8 cellular contexts compared by ENCODE assay signal in the genomic region with DNA sequence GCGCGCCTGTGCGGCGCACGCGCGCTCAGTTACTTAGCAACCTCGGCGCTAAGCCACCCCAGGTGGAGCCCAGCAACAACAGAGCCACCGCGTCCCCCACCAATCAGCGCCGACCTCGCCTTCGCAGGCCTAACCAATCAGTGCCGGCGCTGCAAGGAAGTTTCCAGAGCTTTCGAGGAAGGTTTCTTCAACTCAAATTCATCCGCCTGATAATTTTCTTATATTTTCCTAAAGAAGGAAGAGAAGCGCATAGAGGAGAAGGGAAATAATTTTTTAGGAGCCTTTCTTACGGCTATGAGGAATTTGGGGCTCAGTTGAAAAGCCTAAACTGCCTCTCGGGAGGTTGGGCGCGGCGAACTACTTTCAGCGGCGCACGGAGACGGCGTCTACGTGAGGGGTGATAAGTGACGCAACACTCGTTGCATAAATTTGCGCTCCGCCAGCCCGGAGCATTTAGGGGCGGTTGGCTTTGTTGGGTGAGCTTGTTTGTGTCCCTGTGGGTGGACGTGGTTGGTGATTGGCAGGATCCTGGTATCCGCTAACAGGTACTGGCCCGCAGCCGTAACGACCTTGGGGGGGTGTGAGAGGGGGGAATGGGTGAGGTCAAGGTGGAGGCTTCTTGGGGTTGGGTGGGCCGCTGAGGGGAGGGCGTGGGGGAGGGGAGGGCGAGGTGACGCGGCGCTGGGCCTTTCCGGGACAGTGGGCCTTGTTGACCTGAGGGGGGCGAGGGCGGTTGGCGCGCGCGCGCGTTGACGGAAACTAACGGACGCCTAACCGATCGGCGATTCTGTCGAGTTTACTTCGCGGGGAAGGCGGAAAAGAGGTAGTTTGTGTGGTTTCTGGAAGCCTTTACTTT. TPM values are rescaled to one million over a fixed set of nuclear protein-coding genes. Genes with fewer than 3 reads are reported as not detected.
A peak's percentile ranks its signal among the peaks of the same experiment; 100 is the strongest.
DNase-seq lines count a peak whose midpoint lies in the region; ATAC-seq and TF ChIP-seq lines count a peak whose summit lies in the region.

UBB (plus strand) TSS at position 452 of the 856 bp plus-strand sequence. CDS start 817 bp downstream, outside the sequence.

- H3K9me3 ChIP-seq in DND-41 (ENCODE audit: insufficient read depth, low read length, severe bottlenecking) (no peaks in the 10 kb centered on the region), Karpas-422 (ENCODE audit: low read length) (no peaks in the 10 kb centered on the region), RWPE2 (ENCODE audit: severe bottlenecking) (no peaks in the 10 kb centered on the region)

- H3K27me3 Mint-ChIP-seq in activated T-helper 2 cell treated with anti-CD3 and anti-CD28 coated beads, Interferon-gamma antibody, Interleukin-2, Interleukin-4, amounts not matched to agents 10 μg/mL and 5 μg/mL and 100 μg/mL, durations not matched to agents 14 hours and 24 hours and 36 hours (ENCODE audit: low read depth), result no peaks in the 10 kb centered on the region
- H3K27me3 Mint-ChIP-seq in natural killer cell treated with Interleukin-12 subunit alpha and Interleukin-12 subunit beta and Interleukin-15 and Interleukin-18, amount 100 ng/mL, for 72 hours, result no peaks in the 10 kb centered on the region

- H4K20me1 ChIP-seq in DND-41 (ENCODE audit: insufficient read depth, low read length) (peaks cover 27% of the 10 kb centered on the region; the same call in 1 of the 2 replicates), Karpas-422 (ENCODE audit: insufficient read depth, low read depth, low read length) (peaks cover 31% of the 10 kb centered on the region)

- peaks cover 19% of the 10 kb centered on the region for H3K79me2 ChIP-seq in DND-41 (ENCODE audit: insufficient read depth, low read length)
- peaks cover 7% of the 10 kb centered on the region for H3K79me2 ChIP-seq in Karpas-422 (ENCODE audit: low read length)

- ATAC-seq in DND-41 (ENCODE audit: insufficient read depth, low read depth) (peak; percentile 98), GM21737 (IDR thresholded peaks at IDR 0.05; ENCODE audit: unreplicated experiment) (peak; percentile 89), RWPE2 (ENCODE audit: low read depth) (peak; percentile 87)
- ATAC-seq in natural killer cell treated with Interleukin-12 subunit alpha and Interleukin-12 subunit beta and Interleukin-15 and Interleukin-18, amount 100 ng/mL, for 72 hours, result peak; percentile 97
- ATAC-seq in stimulated activated naive CD8-positive, alpha-beta T cell treated with anti-CD3 and anti-CD28 coated beads, Interleukin-15, Interleukin-2, amounts not matched to agents 100 U/mL and 50 U/mL, for 24 hours, result peak; percentile 95

- peak within 1 kb of the TSS; percentile 96 for H3K4me3 Mint-ChIP-seq in activated T-helper 2 cell treated with anti-CD3 and anti-CD28 coated beads, Interferon-gamma antibody, Interleukin-2, Interleukin-4, amounts not matched to agents 10 μg/mL and 5 μg/mL and 100 μg/mL, durations not matched to agents 14 hours and 24 hours and 36 hours (ENCODE audit: low read depth)
- peak within 1 kb of the TSS; percentile 96 for H3K4me3 Mint-ChIP-seq in natural killer cell treated with Interleukin-12 subunit alpha and Interleukin-12 subunit beta and Interleukin-15 and Interleukin-18, amount 100 ng/mL, for 72 hours

- H3K36me3 Mint-ChIP-seq in activated T-helper 2 cell treated with anti-CD3 and anti-CD28 coated beads, Interferon-gamma antibody, Interleukin-2, Interleukin-4, amounts not matched to agents 10 μg/mL and 5 μg/mL and 100 μg/mL, durations not matched to agents 14 hours and 24 hours and 36 hours (ENCODE audit: low read depth), result peaks cover 38% of the 10 kb centered on the region
- peaks cover 22% of the 10 kb centered on the region for H3K36me3 Mint-ChIP-seq in natural killer cell treated with Interleukin-12 subunit alpha and Interleukin-12 subunit beta and Interleukin-15 and Interleukin-18, amount 100 ng/mL, for 72 hours

- peak within 1 kb of the TSS; percentile 92 for H3K27ac Mint-ChIP-seq in activated T-helper 2 cell treated with anti-CD3 and anti-CD28 coated beads, Interferon-gamma antibody, Interleukin-2, Interleukin-4, amounts not matched to agents 10 μg/mL and 5 μg/mL and 100 μg/mL, durations not matched to agents 14 hours and 24 hours and 36 hours
- H3K27ac Mint-ChIP-seq in natural killer cell treated with Interleukin-12 subunit alpha and Interleukin-12 subunit beta and Interleukin-15 and Interleukin-18, amount 100 ng/mL, for 72 hours, result peak within 1 kb of the TSS; percentile 98 to 100

- DNase-seq in DND-41 (peak; percentile 98), Karpas-422 (peak; percentile 98), RWPE2 (ENCODE audit: low spot score) (peak; percentile 97), fibroblast of peridontal ligament (ENCODE audit: extremely low read depth) (peak; percentile 98)
- peak; percentile 95 for DNase-seq in activated T-helper 2 cell treated with anti-CD3 and anti-CD28 coated beads, Interferon-gamma antibody, Interleukin-2, Interleukin-4, amounts not matched to agents 10 μg/mL and 5 μg/mL and 100 μg/mL, durations not matched to agents 14 hours and 24 hours and 36 hours (ENCODE audit: low spot score)
- peak; percentile 98 for DNase-seq in natural killer cell treated with Interleukin-12 subunit alpha and Interleukin-12 subunit beta and Interleukin-15 and Interleukin-18, amount 100 ng/mL, for 72 hours (ENCODE audit: low spot score)
- DNase-seq in stimulated activated naive CD8-positive, alpha-beta T cell treated with anti-CD3 and anti-CD28 coated beads, Interleukin-15, Interleukin-2, amounts not matched to agents 100 U/mL and 50 U/mL, for 24 hours, result peak; percentile 93

- H3K27ac ChIP-seq in DND-41 (ENCODE audit: low read length), result peak within 1 kb of the TSS; percentile 98
- peak within 1 kb of the TSS; percentile 67 for H3K27ac ChIP-seq in Karpas-422 (ENCODE audit: low read length)
- peak within 1 kb of the TSS; percentile 67 for H3K27ac ChIP-seq in RWPE2 (ENCODE audit: poor library complexity, severe bottlenecking)

- H3K4me2 ChIP-seq in DND-41 (ENCODE audit: insufficient read depth, low read length), result peak within 1 kb of the TSS; percentile 66
- H3K4me2 ChIP-seq in Karpas-422 (ENCODE audit: low read depth, low read length, poor library complexity, severe bottlenecking), result peak within 1 kb of the TSS; percentile 99

- H2AFZ ChIP-seq in DND-41 (ENCODE audit: low read depth, low read length), result peak within 1 kb of the TSS; percentile 90
- peak within 1 kb of the TSS; percentile 94; the same call in 1 of the 2 replicates for H2AFZ ChIP-seq in Karpas-422 (ENCODE audit: low read length)

- H3K4me1 Mint-ChIP-seq in activated T-helper 2 cell treated with anti-CD3 and anti-CD28 coated beads, Interferon-gamma antibody, Interleukin-2, Interleukin-4, amounts not matched to agents 10 μg/mL and 5 μg/mL and 100 μg/mL, durations not matched to agents 14 hours and 24 hours and 36 hours (ENCODE audit: low read depth), result peaks cover 30% of the 10 kb centered on the region
- H3K4me1 Mint-ChIP-seq in natural killer cell treated with Interleukin-12 subunit alpha and Interleukin-12 subunit beta and Interleukin-15 and Interleukin-18, amount 100 ng/mL, for 72 hours (ENCODE audit: low read depth in 2 of 2), result peaks cover 35 to 43% of the 10 kb centered on the region in 2 donors

- no peaks in the 10 kb centered on the region for H3K9me3 Mint-ChIP-seq in activated T-helper 2 cell treated with anti-CD3 and anti-CD28 coated beads, Interferon-gamma antibody, Interleukin-2, Interleukin-4, amounts not matched to agents 10 μg/mL and 5 μg/mL and 100 μg/mL, durations not matched to agents 14 hours and 24 hours and 36 hours
- H3K9me3 Mint-ChIP-seq in natural killer cell treated with Interleukin-12 subunit alpha and Interleukin-12 subunit beta and Interleukin-15 and Interleukin-18, amount 100 ng/mL, for 72 hours, result no peaks in the 10 kb centered on the region

- H3K27me3 ChIP-seq in DND-41 (ENCODE audit: insufficient read depth, low read length, poor library complexity) (no peaks in the 10 kb centered on the region), Karpas-422 (ENCODE audit: low read length) (no peaks in the 10 kb centered on the region), RWPE2 (ENCODE audit: insufficient read depth, poor library complexity, severe bottlenecking) (no peaks in the 10 kb centered on the region)

- H3K36me3 ChIP-seq in DND-41 (ENCODE audit: insufficient read depth, low read length), result peaks cover 25% of the 10 kb centered on the region
- peaks cover 14% of the 10 kb centered on the region for H3K36me3 ChIP-seq in Karpas-422 (ENCODE audit: insufficient read depth, low read length)
- peaks cover 15% of the 10 kb centered on the region for H3K36me3 ChIP-seq in RWPE2 (ENCODE audit: low read depth)

- H3K9ac ChIP-seq in DND-41 (ENCODE audit: low read depth, low read length) (peak within 1 kb of the TSS; percentile 66), Karpas-422 (ENCODE audit: low read length) (peak within 1 kb of the TSS; percentile 82)

- intact Hi-C loops in activated T-helper 2 cell treated with anti-CD3 and anti-CD28 coated beads, Interferon-gamma antibody, Interleukin-2, Interleukin-4, amounts not matched to agents 10 μg/mL and 5 μg/mL and 100 μg/mL, durations not matched to agents 14 hours and 24 hours and 36 hours (cut with micrococcal nuclease), result loop anchor here (1.0 to 5.0 kb wide), 5 partner anchors 35 to 382 kb away; partner anchors contain the start of genes TTC19 and ZSWIM7

- peaks cover 25% of the 10 kb centered on the region for H3K4me1 ChIP-seq in DND-41 (ENCODE audit: insufficient read depth, low read length)
- H3K4me1 ChIP-seq in Karpas-422 (ENCODE audit: low read length), result peaks cover 8% of the 10 kb centered on the region
- H3K4me1 ChIP-seq in RWPE2 (ENCODE audit: insufficient read depth, poor library complexity, severe bottlenecking), result peaks cover 32% of the 10 kb centered on the region

- TF ChIP-seq CTCF in DND-41 (IDR thresholded peaks at IDR 0.05; ENCODE audit: borderline replicate concordance, extremely low read depth, low read length, poor library complexity, severe bottlenecking) (peak; percentile 9), RWPE2 (IDR thresholded peaks at IDR 0.05; ENCODE audit: poor library complexity, severe bottlenecking) (no peak)

- H3K4me3 ChIP-seq in DND-41 (ENCODE audit: low read depth in 1 of 2, low read length in 2 of 2) (peak within 1 kb of the TSS; percentile 49 to 66; a peak in 3 of 4 replicates), Karpas-422 (ENCODE audit: low read length) (peak within 1 kb of the TSS; percentile 97), RWPE2 (ENCODE audit: severe bottlenecking) (peak within 1 kb of the TSS; percentile 68)

- H3K9me2 ChIP-seq in Karpas-422 (replicated peaks; ENCODE audit: insufficient read depth, low read length), result no peaks in the 10 kb centered on the region

RNA-seq across cellular contexts. Expression of gene UBB, which starts in this region (rescaled TPM):
- total RNA-seq in Karpas-422 (2014; rRNA removed; shearing (Covaris generic); ENCODE audit: low replicate concordance), result 1,060 and 1,155 TPM in 2 replicates
- 1,784 and 1,798 TPM in 2 replicates for total RNA-seq in activated T-helper 2 cell treated with anti-CD3 and anti-CD28 coated beads, Interferon-gamma antibody, Interleukin-2, Interleukin-4, amounts not matched to agents 10 μg/mL and 5 μg/mL and 100 μg/mL, durations not matched to agents 14 hours and 24 hours and 36 hours
- total RNA-seq in natural killer cell treated with Interleukin-12 subunit alpha and Interleukin-12 subunit beta and Interleukin-15 and Interleukin-18, amount 100 ng/mL, for 72 hours, result 1,000 to 10,000 TPM; 1,085 to 1,889 TPM

Comparison
In these comparisons a context has a peak if more than half of its experiments do, and no peak if none do; other contexts are left out.
1. Peak in every context shown above with its lines: DNase-seq, ATAC-seq, H3K4me3 ChIP-seq and H3K27ac ChIP-seq.